8 cellular contexts compared by ENCODE assay signal in genomic region chr5:74766348-74766886, GRCh38. TPM values are rescaled to one million over a fixed set of nuclear protein-coding genes. Genes with fewer than 3 reads are reported as not detected.
DNase-seq lines count a peak whose midpoint lies in the region; ATAC-seq lines count a peak whose summit lies in the region.

No MANE protein-coding gene starts in this region.

- DNase-seq in DMS79 treated with DMSO at 0.1 percent for 48 hours (lab: John Stamatoyannopoulos, UW) (peak; percentile 1), DMS79 (lab: John Stamatoyannopoulos, UW) (no peak), SK-N-MC (ENCODE audit: low read depth, low spot score) (peak; percentile 30), mesenchymal stem cell (peak; percentile 75)

- peak overlapping the region in 1 of 2 experiments; percentile 96 for H3K4ac ChIP-seq in mesenchymal stem cell (ENCODE audit: low read depth in 1 of 2, low read length in 2 of 2)

- WGBS in ectodermal cell, 2 experiments = 2% methylated on average over 15 of the region's 15 CpGs
- 3% methylated on average over 15 of the region's 15 CpGs for WGBS in mesenchymal stem cell
- under 1% methylated on average over 15 of the region's 15 CpGs for WGBS in urinary bladder

- H2AK5ac ChIP-seq in mesenchymal stem cell (ENCODE audit: low read length, severe bottlenecking) = no peak overlapping the region

- peak overlapping the region in 1 of 2 experiments; percentile 98 for H3K14ac ChIP-seq in mesenchymal stem cell (ENCODE audit: low read length in 2 of 2)

- H4K8ac ChIP-seq in mesenchymal stem cell (ENCODE audit: low read length) = no peak overlapping the region

- H2BK120ac ChIP-seq in mesenchymal stem cell (ENCODE audit: low read depth, low read length) = no peak overlapping the region

- H3K27ac ChIP-seq in HUES48 (ENCODE audit: low read depth, low read length) (peak overlapping the region; percentile 84), SK-N-MC (no peak overlapping the region), ectodermal cell (ENCODE audit: insufficient read depth, low read depth, low read length, poor library complexity, severe bottlenecking) (no peak overlapping the region), mesenchymal stem cell (ENCODE audit: low read length, poor library complexity, severe bottlenecking) (peak overlapping the region; percentile 46), urinary bladder (ENCODE audit: low read depth) (peak overlapping the region; percentile 14)

- no peak overlapping the region for H2BK5ac ChIP-seq in mesenchymal stem cell (ENCODE audit: low read depth, low read length, poor library complexity, severe bottlenecking)

- peak overlapping the region in 1 of 2 experiments; percentile 57 for H3K23ac ChIP-seq in mesenchymal stem cell (ENCODE audit: low read length in 2 of 2)

- H2AFZ ChIP-seq in mesenchymal stem cell (ENCODE audit: low read depth, low read length) = peak overlapping the region; percentile 97

- no peak overlapping the region for H2BK15ac ChIP-seq in mesenchymal stem cell (ENCODE audit: low read depth, poor library complexity, severe bottlenecking)

- H3K79me1 ChIP-seq in mesenchymal stem cell (replicated peaks; ENCODE audit: low read length, poor library complexity, severe bottlenecking) = peaks cover 20% of the 10 kb centered on the region

- peak overlapping the region; percentile 82 for H3K4me2 ChIP-seq in mesenchymal stem cell (ENCODE audit: low read length, poor library complexity, severe bottlenecking)

- ATAC-seq in GM21390 (IDR thresholded peaks at IDR 0.05; ENCODE audit: unreplicated experiment) = peak; percentile 31

- no peak overlapping the region for H4K91ac ChIP-seq in mesenchymal stem cell (ENCODE audit: low read length)

- H3K4me1 ChIP-seq in HUES48 (ENCODE audit: control insufficient read depth, insufficient read depth, low read length) (peaks cover 5% of the 10 kb centered on the region; the same call in 1 of the 2 replicates), ectodermal cell (ENCODE audit: control insufficient read depth, insufficient read depth, low read length) (peaks cover 10% of the 10 kb centered on the region), mesenchymal stem cell (ENCODE audit: control insufficient read depth, insufficient read depth, low read depth, low read length) (peaks cover 9% of the 10 kb centered on the region), urinary bladder (ENCODE audit: insufficient read depth) (peaks cover 2% of the 10 kb centered on the region)

- peak overlapping the region in 1 of 2 experiments; percentile 10 for H2BK12ac ChIP-seq in mesenchymal stem cell (ENCODE audit: low read length in 2 of 2)

- H3K9ac ChIP-seq in HUES48 (ENCODE audit: low read depth, low read length) = peak overlapping the region; percentile 62
- peak overlapping the region; percentile 91 for H3K9ac ChIP-seq in SK-N-MC (ENCODE audit: insufficient read length)
- peak overlapping the region; percentile 93 for H3K9ac ChIP-seq in mesenchymal stem cell (ENCODE audit: low read length)

- H3K9me3 ChIP-seq in HUES48 (ENCODE audit: control insufficient read depth, insufficient read depth, low read length) = no peaks in the 10 kb centered on the region
- H3K9me3 ChIP-seq in SK-N-MC (ENCODE audit: low read depth, low read length) = no peaks in the 10 kb centered on the region
- H3K9me3 ChIP-seq in ectodermal cell (ENCODE audit: control insufficient read depth, low read length) = no peaks in the 10 kb centered on the region
- H3K9me3 ChIP-seq in mesenchymal stem cell (ENCODE audit: control insufficient read depth, low read length) = no peaks in the 10 kb centered on the region

- H3K36me3 ChIP-seq in HUES48 (ENCODE audit: control insufficient read depth, insufficient read depth, low read length) (peaks cover 57% of the 10 kb centered on the region), SK-N-MC (ENCODE audit: insufficient read depth, low read length) (peaks cover 44% of the 10 kb centered on the region), ectodermal cell (ENCODE audit: control insufficient read depth, insufficient read depth, low read length) (peaks cover 8% of the 10 kb centered on the region), mesenchymal stem cell (ENCODE audit: control insufficient read depth in 1 of 2, insufficient read depth in 2 of 2, low read depth in 1 of 2, low read length in 2 of 2) (peaks cover 4 to 34% of the 10 kb centered on the region in 2 experiments), urinary bladder (ENCODE audit: insufficient read depth) (no peaks in the 10 kb centered on the region)

- H3K27me3 ChIP-seq in HUES48 (ENCODE audit: control insufficient read depth, insufficient read depth, low read length) (no peaks in the 10 kb centered on the region), ectodermal cell (ENCODE audit: control insufficient read depth, insufficient read depth, low read length, poor library complexity, severe bottlenecking) (no peaks in the 10 kb centered on the region), mesenchymal stem cell (ENCODE audit: control insufficient read depth in 1 of 2, insufficient read depth in 1 of 2, low read length in 2 of 2) (no peaks in the 10 kb centered on the region)

- H3K4me3 ChIP-seq in HUES48 (ENCODE audit: low read depth, low read length) = peak overlapping the region; percentile 99
- H3K4me3 ChIP-seq in SK-N-MC = peak overlapping the region; percentile 100
- H3K4me3 ChIP-seq in ectodermal cell (ENCODE audit: insufficient read depth, low read depth, low read length) = peak overlapping the region; percentile 89
- H3K4me3 ChIP-seq in mesenchymal stem cell (ENCODE audit: insufficient read depth in 1 of 2, low read depth in 1 of 2, low read length in 2 of 2) = peak overlapping the region; percentile 83 to 98
- H3K4me3 ChIP-seq in urinary bladder (ENCODE audit: low read depth, low read length) = peak overlapping the region; percentile 82

- H3K18ac ChIP-seq in mesenchymal stem cell (ENCODE audit: low read depth in 1 of 2, low read length in 2 of 2) = peak overlapping the region in 1 of 2 experiments; percentile 95

RNA-seq across cellular contexts. Expression of gene GFM2, which starts 0.5 kb away (rescaled TPM):
- polyA plus RNA-seq in ectodermal cell (2013, experiment 1 of 4) = 36.2 TPM
- 42.0 TPM for polyA plus RNA-seq in ectodermal cell (2013, experiment 2 of 4)
- polyA plus RNA-seq in ectodermal cell (2013, experiment 3 of 4) = 29.6 TPM
- polyA plus RNA-seq in ectodermal cell (2013, experiment 4 of 4) = 32.0 TPM
- 13.5 TPM for polyA plus RNA-seq in mesenchymal stem cell (2013, experiment 1 of 2)
- 12.7 TPM for polyA plus RNA-seq in mesenchymal stem cell (2013, experiment 2 of 2)
- 52.0 TPM for total RNA-seq in urinary bladder
- 14.1 TPM for polyA plus RNA-seq in urinary bladder

RNA-seq across cellular contexts. Expression of gene NSA2, which starts 0.6 kb away (rescaled TPM):
- polyA plus RNA-seq in ectodermal cell (2013, experiment 1 of 4) = 98.4 TPM
- polyA plus RNA-seq in ectodermal cell (2013, experiment 2 of 4) = 90.2 TPM
- 106 TPM for polyA plus RNA-seq in ectodermal cell (2013, experiment 3 of 4)
- 137 TPM for polyA plus RNA-seq in ectodermal cell (2013, experiment 4 of 4)
- 134 TPM for polyA plus RNA-seq in mesenchymal stem cell (2013, experiment 1 of 2)
- polyA plus RNA-seq in mesenchymal stem cell (2013, experiment 2 of 2) = 120 TPM
- 69.2 TPM for total RNA-seq in urinary bladder
- 135 TPM for polyA plus RNA-seq in urinary bladder

Comparison
In these comparisons a context has a peak if more than half of its experiments do, and no peak if none do; other contexts are left out.
1. H3K27ac ChIP-seq: peak in HUES48 (single experiment), mesenchymal stem cell (single experiment) and urinary bladder (single experiment); none in SK-N-MC (single experiment) and ectodermal cell (single experiment).
2. Peak in every context shown above with its lines, with median percentiles within 50 percentile points of each other: H3K4me3 ChIP-seq and H3K9ac ChIP-seq.